8 cellular contexts compared by ENCODE assay signal in genomic region chr2:219177594-219178376, GRCh38. TPM values are rescaled to one million over a fixed set of nuclear protein-coding genes. Genes with fewer than 3 reads are reported as not detected.
DNase-seq lines count a peak whose midpoint lies in the region; ATAC-seq and TF ChIP-seq lines count a peak whose summit lies in the region.

TSS of gene RETREG2 (plus strand) at chr2:219178275. CDS start at chr2:219178353, 78 bp downstream.

- H3K4me1 ChIP-seq in muscle layer of duodenum (ENCODE audit: control insufficient read depth in 1 of 2, insufficient read depth in 2 of 2, low read length in 2 of 2) = peaks cover 19 to 33% of the 10 kb centered on the region in 2 donors

- H3K9me3 Mint-ChIP-seq in activated T-cell treated with anti-CD3 and anti-CD28 coated beads, Interleukin-2, amount 50 U/mL, for 24 hours = no peaks in the 10 kb centered on the region

- DNase-seq in D341Med (ENCODE audit: low spot score) = peak; percentile 98
- peak; percentile 89 for DNase-seq in activated T-cell treated with anti-CD3 and anti-CD28 coated beads, Interleukin-2, amount 50 U/mL, for 24 hours
- DNase-seq in stimulated activated CD8-positive, alpha-beta memory T cell treated with anti-CD3 and anti-CD28 coated beads, Interleukin-7, amount 100 ng/mL, for 4 hours (ENCODE audit: low read depth in 2 of 2) = peak; percentile 56 to 77

- peaks cover 46 to 55% of the 10 kb centered on the region in 2 donors for H3K36me3 ChIP-seq in muscle layer of duodenum (ENCODE audit: control insufficient read depth in 1 of 2, insufficient read depth in 2 of 2, low read length in 2 of 2)

- ATAC-seq in GM21423 (IDR thresholded peaks at IDR 0.05; ENCODE audit: unreplicated experiment) (peak; percentile 44), esophagus mucosa (peak; percentile 86)

- H3K4me1 Mint-ChIP-seq in activated T-cell treated with anti-CD3 and anti-CD28 coated beads, Interleukin-2, amount 50 U/mL, for 24 hours (ENCODE audit: low read depth) = peaks cover 69% of the 10 kb centered on the region

- TF ChIP-seq EP300 in Ishikawa (IDR thresholded peaks at IDR 0.05; ENCODE audit: borderline replicate concordance) = no peak

- H3K27me3 Mint-ChIP-seq in activated T-cell treated with anti-CD3 and anti-CD28 coated beads, Interleukin-2, amount 50 U/mL, for 24 hours = no peaks in the 10 kb centered on the region

- H3K27ac Mint-ChIP-seq in activated T-cell treated with anti-CD3 and anti-CD28 coated beads, Interleukin-2, amount 50 U/mL, for 24 hours = peak within 1 kb of the TSS; percentile 99

- peak within 1 kb of the TSS; percentile 88 to 89 for H3K4me3 ChIP-seq in muscle layer of duodenum (ENCODE audit: low read depth in 1 of 2, low read length in 2 of 2)

- H3K27ac ChIP-seq in muscle layer of duodenum (ENCODE audit: low read length) = peak within 1 kb of the TSS; percentile 100

- H3K27me3 ChIP-seq in muscle layer of duodenum (ENCODE audit: low read depth, low read length) = no peaks in the 10 kb centered on the region

- no peaks in the 10 kb centered on the region for H3K9me3 ChIP-seq in muscle layer of duodenum (ENCODE audit: control insufficient read depth in 1 of 2, low read length in 2 of 2)

- peak; percentile 1; the same call in 1 of the 2 replicates for TF ChIP-seq RAD21 in Ishikawa (IDR thresholded peaks at IDR 0.05; ENCODE audit: low read depth)

- peaks cover 81% of the 10 kb centered on the region for H3K36me3 Mint-ChIP-seq in activated T-cell treated with anti-CD3 and anti-CD28 coated beads, Interleukin-2, amount 50 U/mL, for 24 hours (ENCODE audit: low read depth)

- H3K4me3 Mint-ChIP-seq in activated T-cell treated with anti-CD3 and anti-CD28 coated beads, Interleukin-2, amount 50 U/mL, for 24 hours = peak within 1 kb of the TSS; percentile 92

TF ChIP-seq in Ishikawa, 13 proteins besides CTCF, POLR2A, EP300 and RAD21:
- TF ChIP-seq FOXM1 (IDR thresholded peaks at IDR 0.05; ENCODE audit: borderline replicate concordance, low read depth) (no peak), TAF1 (IDR thresholded peaks at IDR 0.05; ENCODE audit: low read depth) (peak; percentile 71), EGR1 (IDR thresholded peaks at IDR 0.05) (no peak), ZBTB7A (IDR thresholded peaks at IDR 0.05; ENCODE audit: low read depth) (no peak; the same call in 1 of the 2 replicates), CREB1 (IDR thresholded peaks at IDR 0.05; ENCODE audit: low read depth) (0 out of 2 replicates have a peak, but pooled peaks have one; percentile 19), USF1 (IDR thresholded peaks at IDR 0.05) (peak; percentile 98), TEAD4 (IDR thresholded peaks at IDR 0.05) (0 out of 2 replicates have a peak, but pooled peaks have one; percentile 3), YY1 (IDR thresholded peaks at IDR 0.05; ENCODE audit: low read depth) (no peak), TCF12 (IDR thresholded peaks at IDR 0.05; ENCODE audit: low read depth) (peak; percentile 50; the same call in 1 of the 2 replicates), REST (IDR thresholded peaks at IDR 0.05; ENCODE audit: low read depth) (no peak), MAX (IDR thresholded peaks at IDR 0.05) (peak; percentile 69), NFIC (IDR thresholded peaks at IDR 0.05) (no peak), CEBPB (IDR thresholded peaks at IDR 0.05) (peak; percentile 67; the same call in 1 of the 2 replicates)

TF ChIP-seq in PFSK-1, 5 proteins besides CTCF, POLR2A, EP300 and RAD21:
- TF ChIP-seq REST (IDR thresholded peaks at IDR 0.05; ENCODE audit: insufficient read depth in 1 of 2, low read depth in 2 of 2, low read length in 2 of 2) = no peak
- peak; percentile 72 for TF ChIP-seq FOXP2 (optimal IDR thresholded peaks at IDR 0.05; ENCODE audit: borderline replicate concordance, extremely low read depth, extremely low read length, insufficient read depth)
- peak; percentile 94 for TF ChIP-seq POLR2AphosphoS5 (IDR thresholded peaks at IDR 0.05; ENCODE audit: low read depth, low read length)
- peak; percentile 65; the same call in 1 of the 2 replicates for TF ChIP-seq TAF1 (IDR thresholded peaks at IDR 0.05; ENCODE audit: borderline replicate concordance, insufficient read depth, low read length)
- peak; percentile 79; the same call in 1 of the 2 replicates for TF ChIP-seq SIN3A (IDR thresholded peaks at IDR 0.05; ENCODE audit: borderline replicate concordance, insufficient read depth, low read length)

RNA-seq across cellular contexts. Expression of gene RETREG2, which starts in this region (rescaled TPM):
- polyA plus RNA-seq in PFSK-1 (2012; ENCODE audit: insufficient read length, low read depth) = 78.8 TPM
- 41.6 TPM for total RNA-seq in esophagus mucosa

Comparison
In these comparisons a context has a peak if more than half of its experiments do, and no peak if none do; other contexts are left out.
1. Peak in every context shown above with its lines: DNase-seq, ATAC-seq, H3K4me3 ChIP-seq and H3K27ac ChIP-seq.